In genomic region chr11:134401825-134402809, GRCh38 we compare ENCODE assay signal across 22 cellular contexts. TPM values are rescaled to one million over a fixed set of nuclear protein-coding genes. Genes with fewer than 3 reads are reported as not detected.
"Had no signal": no experiment of that assay in that cellular context is flagged by ENCODE, and none has a peak within 500 bp of the region (broad histone marks: within the 10 kb centered on the region; RNA-seq: fewer than 3 reads in every experiment).

No MANE protein-coding gene starts in this region.

- H3K4me1 Mint-ChIP-seq: activated B cell treated with CpG ODN at 0.5 μM for 24 hours; memory B cell; stimulated activated memory B cell treated with anti-CD40 and anti-IgM and Interleukin-4, amounts not matched to agents 10 μg/mL and 1 μg/mL and 100 μg/mL, for 72 hours had no signal

- H3K27me3 ChIP-seq: adrenal gland, ovary, right lobe of liver had no signal

- H3K27ac Mint-ChIP-seq: activated B cell treated with CpG ODN at 0.5 μM for 24 hours; memory B cell; stimulated activated memory B cell treated with anti-CD40 and anti-IgM and Interleukin-4, amounts not matched to agents 10 μg/mL and 1 μg/mL and 100 μg/mL, for 72 hours had no signal

- H3K9me3 ChIP-seq: adrenal gland, breast epithelium, gastrocnemius medialis, ovary, right lobe of liver, tibial artery had no signal

- H3K27ac ChIP-seq: adrenal gland, breast epithelium, gastrocnemius medialis, heart left ventricle, ovary, right lobe of liver, tibial artery had no signal

- H3K4me3 Mint-ChIP-seq: activated B cell treated with CpG ODN at 0.5 μM for 24 hours; activated T-cell treated with anti-CD3 and anti-CD28 coated beads, Interleukin-2, amount 50 U/mL, for 4 hours; memory B cell; stimulated activated memory B cell treated with anti-CD40 and anti-IgM and Interleukin-4, amounts not matched to agents 10 μg/mL and 1 μg/mL and 100 μg/mL, for 72 hours had no signal

- H3K9me3 Mint-ChIP-seq: activated T-cell treated with anti-CD3 and anti-CD28 coated beads, Interleukin-2, amount 50 U/mL, for 4 hours; memory B cell had no signal

- H3K4me3 ChIP-seq: adrenal gland, breast epithelium, gastrocnemius medialis, heart left ventricle, ovary, right lobe of liver, tibial artery had no signal

- ATAC-seq: activated T-cell treated with anti-CD3 and anti-CD28 coated beads, Interleukin-2, amount 50 U/mL, for 4 hours; esophagus mucosa; gastrocnemius medialis; heart left ventricle; stimulated activated memory B cell treated with anti-CD40 and anti-IgM and Interleukin-4, amounts not matched to agents 10 μg/mL and 1 μg/mL and 100 μg/mL, for 72 hours had no signal

- H3K36me3 ChIP-seq: adrenal gland, breast epithelium, gastrocnemius medialis, heart left ventricle, ovary, right lobe of liver, tibial artery had no signal

- DNase-seq: activated B cell treated with CpG ODN at 0.5 μM for 24 hours; activated CD4-positive, alpha-beta T cell treated with anti-CD3 and anti-CD28 coated beads for 4 hours; activated CD8-positive, alpha-beta memory T cell treated with anti-CD3 and anti-CD28 coated beads, Interleukin-2, amount 50 U/mL, for 4 hours; activated effector memory CD4-positive, alpha-beta T cell treated with Interleukin-2 at 50 U/mL for 16 hours; activated naive CD4-positive, alpha-beta T cell treated with anti-CD3 and anti-CD28 coated beads, Interleukin-2, amount 50 U/mL, for 16 hours; activated T-cell treated with anti-CD3 and anti-CD28 coated beads, Interleukin-2, amount 50 U/mL, for 4 hours; cerebellar nuclear complex; effector CD4-positive, alpha-beta T cell; gastrocnemius medialis; heart left ventricle; ovary; right lobe of liver; small intestine; stimulated activated CD4-positive, alpha-beta T cell treated with anti-CD3 and anti-CD28 coated beads, Interleukin-4, amount 100 ng/mL, for 1 hour; SW 1271; tibial artery had no signal

- H3K36me3 Mint-ChIP-seq: memory B cell; stimulated activated memory B cell treated with anti-CD40 and anti-IgM and Interleukin-4, amounts not matched to agents 10 μg/mL and 1 μg/mL and 100 μg/mL, for 72 hours had no signal

- H3K4me1 ChIP-seq: adrenal gland, breast epithelium, gastrocnemius medialis, heart left ventricle, tibial artery had no signal

RNA-seq across cellular contexts. Expression of gene B3GAT1, which starts 9.9 kb away (rescaled TPM):
- total RNA-seq: activated B cell treated with CpG ODN at 0.5 μM for 24 hours, pulmonary artery endothelial cell had no signal
